Comparison of ENCODE assay signal across 25 cellular contexts in genomic region chr2:21552999-21553398, GRCh38.
"Had no signal": no experiment of that assay in that cellular context is flagged by ENCODE, and none has a peak within 500 bp of the region (broad histone marks: within the 10 kb centered on the region; RNA-seq: fewer than 3 reads in every experiment).

No MANE protein-coding gene starts in this region.

- H3K27ac ChIP-seq: breast epithelium, heart left ventricle, ovary, vagina, VCaP had no signal

- H3K4me3 ChIP-seq: breast epithelium, heart left ventricle, ovary, vagina had no signal

- H3K27me3 ChIP-seq: breast epithelium, heart left ventricle, ovary, vagina had no signal

- FAIRE-seq: small intestine, TTC549 had no signal

- H3K4me1 ChIP-seq: breast epithelium, heart left ventricle, vagina had no signal

- ATAC-seq: activated naive CD4-positive, alpha-beta T cell treated with anti-CD3 and anti-CD28 coated beads, Interleukin-2, amount 50 U/mL, for 72 hours; activated T-cell treated with anti-CD3 and anti-CD28 coated beads, Interleukin-2, amount 50 U/mL, for 72 hours; esophagus mucosa; heart left ventricle; naive thymus-derived CD4-positive, alpha-beta T cell; sciatic nerve; stimulated activated effector memory CD8-positive, alpha-beta T cell treated with anti-CD3 and anti-CD28 coated beads, Interleukin-12 subunit alpha, Interleukin-12 subunit beta, amount 100 ng/mL, for 72 hours had no signal

- H3K36me3 ChIP-seq: breast epithelium, heart left ventricle, ovary, vagina had no signal

- H3K9me3 ChIP-seq: breast epithelium, heart left ventricle, ovary, vagina had no signal

- DNase-seq: activated CD4-positive, alpha-beta T cell treated with anti-CD3 and anti-CD28 coated beads for 4 hours; activated CD4-positive, alpha-beta T cell treated with anti-CD3 and anti-CD28 coated beads, Interleukin-2, amount 50 U/mL, for 4 hours; activated naive CD4-positive, alpha-beta T cell; activated T-cell treated with anti-CD3 and anti-CD28 coated beads for 4 hours; activated T-cell treated with anti-CD3 and anti-CD28 coated beads, Interleukin-2, amount 50 U/mL, for 72 hours; central memory CD4-positive, alpha-beta T cell; endodermal cell; foreskin fibroblast; heart left ventricle; hypothalamus; immature natural killer cell; midbrain; naive thymus-derived CD4-positive, alpha-beta T cell; ovary; small intestine; stimulated activated CD4-positive, alpha-beta T cell treated with anti-CD3 and anti-CD28 coated beads, Interleukin-4, amount 100 ng/mL, for 24 hours; substantia nigra had no signal
